Comparison of ENCODE assay signal across 8 cellular contexts in genomic region chr19:48991823-48992570, GRCh38. TPM values are rescaled to one million over a fixed set of nuclear protein-coding genes. Genes with fewer than 3 reads are reported as not detected.
DNase-seq lines count a peak whose midpoint lies in the region; ATAC-seq and TF ChIP-seq lines count a peak whose summit lies in the region.

No MANE protein-coding gene starts in this region.

- peak overlapping the region; percentile 83 for H3K27ac ChIP-seq in WERI-Rb-1

- ATAC-seq in HG02798 (IDR thresholded peaks at IDR 0.05; ENCODE audit: poor library complexity, unreplicated experiment) = no peak
- no peak for ATAC-seq in HG02884 (IDR thresholded peaks at IDR 0.05; ENCODE audit: unreplicated experiment)

- H3K9me3 ChIP-seq in BE2C = no peaks in the 10 kb centered on the region
- no peaks in the 10 kb centered on the region for H3K9me3 ChIP-seq in WERI-Rb-1 (ENCODE audit: severe bottlenecking)

- H3K27ac Mint-ChIP-seq in HFFc6 = peak overlapping the region; percentile 95
- H3K27ac Mint-ChIP-seq in nephron = peak overlapping the region; percentile 85 to 99 (median 98)

- no peak for DNase-seq in BE2C
- DNase-seq in HFFc6 = peak; percentile 80
- peak; percentile 47 for DNase-seq in WERI-Rb-1
- peak; percentile 82 for DNase-seq in fibroblast of peridontal ligament (ENCODE audit: extremely low read depth)
- DNase-seq in cortex of kidney (lab: John Stamatoyannopoulos, UW) = no peak

- peaks cover 30% of the 10 kb centered on the region for H3K4me1 Mint-ChIP-seq in HFFc6 (ENCODE audit: low read depth)
- H3K4me1 Mint-ChIP-seq in nephron = peaks cover 42% of the 10 kb centered on the region

- H3K4me3 Mint-ChIP-seq in HFFc6 = peak overlapping the region; percentile 99
- peak overlapping the region; percentile 93 to 96 (median 96) for H3K4me3 Mint-ChIP-seq in nephron

- H3K4me3 ChIP-seq in BE2C (ENCODE audit: low read depth, low read length) (peak overlapping the region; percentile 78), WERI-Rb-1 (ENCODE audit: low read depth, low read length) (peak overlapping the region; percentile 77)

- TF ChIP-seq CTCF in BE2C (IDR thresholded peaks at IDR 0.05; ENCODE audit: low read depth, low read length) = no peak
- TF ChIP-seq CTCF in HFFc6 (IDR thresholded peaks at IDR 0.05) = no peak
- no peak for TF ChIP-seq CTCF in WERI-Rb-1 (IDR thresholded peaks at IDR 0.05; ENCODE audit: low read depth, low read length)
- TF ChIP-seq CTCF in nephron (IDR thresholded peaks at IDR 0.05; ENCODE audit: unreplicated experiment in 3 of 3) = no peak

- no peaks in the 10 kb centered on the region for H3K27me3 ChIP-seq in BE2C
- no peaks in the 10 kb centered on the region for H3K27me3 ChIP-seq in WERI-Rb-1 (ENCODE audit: insufficient read depth, low read depth, severe bottlenecking)

- H3K36me3 ChIP-seq in BE2C (peaks cover 7% of the 10 kb centered on the region; the same call in 1 of the 2 replicates), WERI-Rb-1 (peaks cover 20% of the 10 kb centered on the region)

- H3K36me3 Mint-ChIP-seq in HFFc6 (ENCODE audit: low read depth) (peaks cover 35% of the 10 kb centered on the region), nephron (ENCODE audit: low read depth) (peaks cover 30% of the 10 kb centered on the region)

- H3K9me3 Mint-ChIP-seq in HFFc6 = no peaks in the 10 kb centered on the region
- H3K9me3 Mint-ChIP-seq in nephron = no peaks in the 10 kb centered on the region

- no peaks in the 10 kb centered on the region for H3K4me1 ChIP-seq in BE2C

- H3K27me3 Mint-ChIP-seq in HFFc6 (ENCODE audit: insufficient read depth) (peaks cover 2% of the 10 kb centered on the region; the same call in 1 of the 2 replicates), nephron (ENCODE audit: low read depth) (no peaks in the 10 kb centered on the region)

RNA-seq across cellular contexts. Expression of gene GYS1, which starts 1.1 kb away (rescaled TPM):
- polyA plus RNA-seq in BE2C (2012; ENCODE audit: insufficient read depth, insufficient read length, low read depth) = 10.3 TPM
- 10 to 100 TPM; 76.0 to 90.8 (median 87.5) TPM for total RNA-seq in HFFc6 (2021; fragmentation: NEBNext Ultra II Directional; extraction: Animal tissue kit (Norgen Biotek cat#: 25700))

RNA-seq across cellular contexts. Expression of gene RUVBL2, which starts 1.7 kb away (rescaled TPM):
- 359 TPM for polyA plus RNA-seq in BE2C (2012; ENCODE audit: insufficient read depth, insufficient read length, low read depth)
- 100 to 1,000 TPM; 131 to 161 (median 159) TPM for total RNA-seq in HFFc6 (2021; fragmentation: NEBNext Ultra II Directional; extraction: Animal tissue kit (Norgen Biotek cat#: 25700))

RNA-seq across cellular contexts. Expression of gene LHB, which starts 24.9 kb away (rescaled TPM):
- polyA plus RNA-seq in BE2C (2012; ENCODE audit: insufficient read depth, insufficient read length, low read depth) = 3.1 TPM
- under 1 TPM in 1 of 6 experiments, not detected in 5; 0.46 TPM for total RNA-seq in HFFc6 (2021; fragmentation: NEBNext Ultra II Directional; extraction: Animal tissue kit (Norgen Biotek cat#: 25700))

RNA-seq across cellular contexts. Expression of gene FTL, which starts 26.9 kb away (rescaled TPM):
- polyA plus RNA-seq in BE2C (2012; ENCODE audit: insufficient read depth, insufficient read length, low read depth) = 845 TPM
- total RNA-seq in HFFc6 (2021; fragmentation: NEBNext Ultra II Directional; extraction: Animal tissue kit (Norgen Biotek cat#: 25700)) = 1,000 to 10,000 TPM; 2,438 to 4,450 (median 3,824) TPM

RNA-seq across cellular contexts. Expression of gene CGB3, which starts 32.1 kb away (rescaled TPM):
- polyA plus RNA-seq in BE2C (2012; ENCODE audit: insufficient read depth, insufficient read length, low read depth) = not detected
- not detected for total RNA-seq in HFFc6 (2021; fragmentation: NEBNext Ultra II Directional; extraction: Animal tissue kit (Norgen Biotek cat#: 25700))

Comparison
In these comparisons a context has a peak if more than half of its experiments do, and no peak if none do; other contexts are left out.
1. DNase-seq: peak in HFFc6 (single experiment), WERI-Rb-1 (single experiment) and fibroblast of peridontal ligament (single experiment); none in BE2C (single experiment) and cortex of kidney (single experiment).